In the genomic region with DNA sequence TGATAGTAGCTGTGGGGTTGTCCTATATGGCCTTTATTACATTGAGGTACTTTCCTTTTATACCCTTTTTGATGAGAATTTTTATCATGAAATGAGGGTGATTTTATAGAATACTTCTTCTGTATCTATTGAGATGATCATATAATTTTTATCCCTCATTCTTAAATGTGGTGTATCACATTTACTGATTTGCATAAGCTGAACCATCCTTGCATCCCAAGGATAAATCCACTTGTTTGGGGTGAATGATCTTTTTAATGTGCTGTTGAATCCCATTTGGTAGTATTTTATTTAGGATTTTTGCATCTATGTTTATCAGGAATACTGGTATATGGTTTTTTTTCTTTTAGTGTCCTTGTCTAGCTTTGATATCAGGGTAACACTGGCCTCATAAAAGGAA, we compare ENCODE assay signal across 29 cellular contexts.
"Had no signal": no experiment of that assay in that cellular context is flagged by ENCODE, and none has a peak within 500 bp of the region (broad histone marks: within the 10 kb centered on the region; RNA-seq: fewer than 3 reads in every experiment).

No MANE protein-coding gene starts in this region.

- H3K9me3 ChIP-seq: testis, thyroid gland had no signal

- H3K27me3 Mint-ChIP-seq: stimulated activated memory B cell treated with anti-CD40 and anti-IgM and Interleukin-4, amounts not matched to agents 10 μg/mL and 1 μg/mL and 100 μg/mL, for 72 hours; stimulated activated naive B cell treated with anti-CD40 and anti-IgM and Interleukin-4, amounts not matched to agents 10 μg/mL and 1 μg/mL and 100 μg/mL, for 72 hours; type B pancreatic cell had no signal

- H3K27me3 ChIP-seq: stomach, suprapubic skin, testis, thyroid gland, tibial artery, tibial nerve, transverse colon, upper lobe of left lung, upper lobe of right lung, uterus, vagina had no signal

- H3K4me3 Mint-ChIP-seq: stimulated activated effector memory CD8-positive, alpha-beta T cell treated with anti-CD3 and anti-CD28 coated beads, Interleukin-12 subunit alpha, Interleukin-12 subunit beta, amount 100 ng/mL, for 72 hours; stimulated activated memory B cell treated with anti-CD40 and anti-IgM and Interleukin-4, amounts not matched to agents 10 μg/mL and 1 μg/mL and 100 μg/mL, for 72 hours; stimulated activated naive B cell treated with anti-CD40 and anti-IgM and Interleukin-4, amounts not matched to agents 10 μg/mL and 1 μg/mL and 100 μg/mL, for 72 hours; stimulated activated naive CD8-positive, alpha-beta T cell treated with anti-CD3 and anti-CD28 coated beads, Interleukin-15, amount 100 ng/mL, for 72 hours; stimulated activated naive CD8-positive, alpha-beta T cell treated with anti-CD3 and anti-CD28 coated beads, Interleukin-15, Interleukin-2, amounts not matched to agents 100 ng/mL and 50 ng/mL, for 24 hours; type B pancreatic cell had no signal

- FAIRE-seq: urothelium cell line had no signal

- H3K4me1 ChIP-seq: stomach, suprapubic skin, testis, thyroid gland, tibial artery, tibial nerve, transverse colon, upper lobe of left lung, upper lobe of right lung, uterus, vagina had no signal

- H3K36me3 Mint-ChIP-seq: stimulated activated effector memory CD8-positive, alpha-beta T cell treated with anti-CD3 and anti-CD28 coated beads, Interleukin-12 subunit alpha, Interleukin-12 subunit beta, amount 100 ng/mL, for 72 hours; type B pancreatic cell had no signal

- H3K27ac Mint-ChIP-seq: stimulated activated effector memory CD8-positive, alpha-beta T cell treated with anti-CD3 and anti-CD28 coated beads, Interleukin-12 subunit alpha, Interleukin-12 subunit beta, amount 100 ng/mL, for 72 hours; stimulated activated memory B cell treated with anti-CD40 and anti-IgM and Interleukin-4, amounts not matched to agents 10 μg/mL and 1 μg/mL and 100 μg/mL, for 72 hours; stimulated activated naive B cell treated with anti-CD40 and anti-IgM and Interleukin-4, amounts not matched to agents 10 μg/mL and 1 μg/mL and 100 μg/mL, for 72 hours; stimulated activated naive CD8-positive, alpha-beta T cell treated with anti-CD3 and anti-CD28 coated beads, Interleukin-15, amount 100 ng/mL, for 72 hours; stimulated activated naive CD8-positive, alpha-beta T cell treated with anti-CD3 and anti-CD28 coated beads, Interleukin-15, Interleukin-2, amounts not matched to agents 100 ng/mL and 50 ng/mL, for 24 hours; type B pancreatic cell had no signal

- H3K36me3 ChIP-seq: stomach, suprapubic skin, thoracic aorta, thyroid gland, tibial artery, tibial nerve, transverse colon, upper lobe of left lung, upper lobe of right lung, uterus, vagina had no signal

- ATAC-seq: stimulated activated effector memory CD8-positive, alpha-beta T cell treated with anti-CD3 and anti-CD28 coated beads, Interleukin-12 subunit alpha, Interleukin-12 subunit beta, amount 100 ng/mL, for 72 hours; stimulated activated memory B cell treated with anti-CD40 and anti-IgM and Interleukin-4, amounts not matched to agents 10 μg/mL and 1 μg/mL and 100 μg/mL, for 72 hours; stimulated activated naive B cell treated with anti-CD40 and anti-IgM and Interleukin-4, amounts not matched to agents 10 μg/mL and 1 μg/mL and 100 μg/mL, for 72 hours; stimulated activated naive CD8-positive, alpha-beta T cell treated with anti-CD3 and anti-CD28 coated beads, Interleukin-15, amount 100 ng/mL, for 72 hours; stimulated activated naive CD8-positive, alpha-beta T cell treated with anti-CD3 and anti-CD28 coated beads, Interleukin-15, Interleukin-2, amounts not matched to agents 100 U/mL and 50 U/mL, for 24 hours; upper lobe of right lung had no signal

- DNase-seq: stimulated activated CD4-positive, alpha-beta T cell treated with anti-CD3 and anti-CD28 coated beads, Interleukin-2, amount 100 ng/mL, for 48 hours; stimulated activated CD4-positive, alpha-beta T cell treated with anti-CD3 and anti-CD28 coated beads, Interleukin-4, amount 100 ng/mL, for 1 hour; stimulated activated CD4-positive, alpha-beta T cell treated with anti-CD3 and anti-CD28 coated beads, Interleukin-4, amount 100 ng/mL, for 24 hours; stimulated activated CD4-positive, alpha-beta T cell treated with anti-CD3 and anti-CD28 coated beads, Interleukin-4, amount 100 ng/mL, for 4 hours; stimulated activated CD8-positive, alpha-beta memory T cell treated with anti-CD3 and anti-CD28 coated beads, Interleukin-4, amount 100 ng/mL, for 48 hours; stimulated activated naive B cell treated with anti-CD40 and anti-IgM and Interleukin-4, amounts not matched to agents 10 μg/mL and 1 μg/mL and 100 μg/mL, for 72 hours; stimulated activated naive CD4-positive, alpha-beta T cell; stimulated activated naive CD4-positive, alpha-beta T cell treated with Interleukin-2 at 50 U/mL for 16 hours; stimulated activated naive CD8-positive, alpha-beta T cell treated with anti-CD3 and anti-CD28 coated beads, Interleukin-15, amount 100 ng/mL, for 72 hours; stimulated activated naive CD8-positive, alpha-beta T cell treated with anti-CD3 and anti-CD28 coated beads, Interleukin-15, Interleukin-2, amounts not matched to agents 100 U/mL and 50 U/mL, for 24 hours; stomach; substantia nigra; testis; thyroid gland; tibial artery; transverse colon; trophoblast cell; upper lobe of left lung; upper lobe of right lung; uterus had no signal

- H3K4me1 Mint-ChIP-seq: stimulated activated effector memory CD8-positive, alpha-beta T cell treated with anti-CD3 and anti-CD28 coated beads, Interleukin-12 subunit alpha, Interleukin-12 subunit beta, amount 100 ng/mL, for 72 hours had no signal

- H3K4me3 ChIP-seq: stomach, suprapubic skin, testis, thoracic aorta, thyroid gland, tibial artery, tibial nerve, transverse colon, upper lobe of left lung, upper lobe of right lung, uterus, vagina had no signal

- H3K27ac ChIP-seq: stomach, suprapubic skin, testis, thoracic aorta, thyroid gland, tibial artery, tibial nerve, transverse colon, upper lobe of left lung, upper lobe of right lung, uterus, vagina had no signal
